Comparison of ENCODE assay signal across 11 cellular contexts in genomic region chr22:28904211-28904808, GRCh38. TPM values are rescaled to one million over a fixed set of nuclear protein-coding genes. Genes with fewer than 3 reads are reported as not detected.
DNase-seq lines count a peak whose midpoint lies in the region; ATAC-seq and TF ChIP-seq lines count a peak whose summit lies in the region.
"Had no signal": no experiment of that assay in that cellular context is flagged by ENCODE, and none has a peak within 500 bp of the region (broad histone marks: within the 10 kb centered on the region; RNA-seq: fewer than 3 reads in every experiment).

No MANE protein-coding gene starts in this region.

- no peak for TF ChIP-seq EP300 in sigmoid colon (IDR thresholded peaks at IDR 0.05)

- H3K4me1 ChIP-seq in H9 (ENCODE audit: insufficient read depth, low read length) (peaks cover 17% of the 10 kb centered on the region; the same call in 1 of the 2 replicates), sigmoid colon (peaks cover 0 to 66% (median 53%) of the 10 kb centered on the region in 4 donors)

- no peaks in the 10 kb centered on the region for H3K23me2 ChIP-seq in H9 (ENCODE audit: insufficient read length, low read depth, low read length, poor library complexity, severe bottlenecking)

- intact Hi-C loops in sigmoid colon (cut with DNase I) = no loop called here

- H3K4me3 Mint-ChIP-seq in H9 (no peak overlapping the region), chondrocyte (ENCODE audit: unreplicated experiment) (no peak overlapping the region)
- H3K4me3 Mint-ChIP-seq: natural killer cell treated with Interleukin-12 subunit alpha and Interleukin-12 subunit beta and Interleukin-15 and Interleukin-18, amount 100 ng/mL, for 72 hours had no signal

- peaks cover 46 to 47% of the 10 kb centered on the region in 2 experiments for H3K4me1 Mint-ChIP-seq in H9
- peaks cover 24% of the 10 kb centered on the region for H3K4me1 Mint-ChIP-seq in chondrocyte (ENCODE audit: low read depth)

- no peak overlapping the region for H2BK120ac ChIP-seq in H9 (ENCODE audit: low read depth, low read length, poor library complexity, severe bottlenecking)

- no peak overlapping the region for H3K18ac ChIP-seq in H9 (ENCODE audit: insufficient read length, low read depth, low read length)

- WGBS in H9 (ENCODE audit: extremely low coverage, insufficient read length, low lambda C conversion rate) = no CpG with 5 or more reads among the region's 7 CpGs
- 20 to 46% methylated on average over 7 of the region's 7 CpGs for WGBS in sigmoid colon, 2 donors

- H3K56ac ChIP-seq in H9 (ENCODE audit: insufficient read length, low read depth, low read length) = no peak overlapping the region

- H2BK5ac ChIP-seq in H9 (ENCODE audit: insufficient read length, low read length) = peak overlapping the region; percentile 3

- H3K4me3 ChIP-seq in sigmoid colon = peak overlapping the region in 1 of 4 donors; percentile 7

- no peak overlapping the region for H2BK12ac ChIP-seq in H9 (ENCODE audit: insufficient read length, low read depth, low read length)

- H4K91ac ChIP-seq in H9 (ENCODE audit: insufficient read length, low read depth, low read length) = no peak overlapping the region

- H4K8ac ChIP-seq in H9 (replicated peaks; ENCODE audit: insufficient read length, low read depth, low read length) = no peak overlapping the region

- TF ChIP-seq CTCF in H9 (conservative IDR thresholded peaks at IDR 0.05) (no peak), chondrocyte (IDR thresholded peaks at IDR 0.05) (no peak), sigmoid colon (IDR thresholded peaks at IDR 0.05) (no peak)

- H3K27me3 ChIP-seq in H9 (ENCODE audit: insufficient read depth, low read length) (no peaks in the 10 kb centered on the region), sigmoid colon (no peaks in the 10 kb centered on the region)

- no peak overlapping the region for H2AK5ac ChIP-seq in H9 (ENCODE audit: insufficient read length, low read length)

- ATAC-seq in HG02610 (IDR thresholded peaks at IDR 0.05; ENCODE audit: unreplicated experiment) = no peak
- no peak for ATAC-seq in HG03108 (IDR thresholded peaks at IDR 0.05; ENCODE audit: unreplicated experiment)
- ATAC-seq: natural killer cell treated with Interleukin-12 subunit alpha and Interleukin-12 subunit beta and Interleukin-15 and Interleukin-18, amount 100 ng/mL, for 72 hours had no signal

- H3K27me3 Mint-ChIP-seq in H9 (ENCODE audit: low read depth) (no peaks in the 10 kb centered on the region), chondrocyte (ENCODE audit: low read depth) (no peaks in the 10 kb centered on the region)

- H3K79me1 ChIP-seq in H9 (ENCODE audit: insufficient read depth, low read depth, low read length, poor library complexity, severe bottlenecking) = peaks cover 16% of the 10 kb centered on the region

- H3K36me3 Mint-ChIP-seq in H9 (ENCODE audit: insufficient read depth in 1 of 3, low read depth in 3 of 3) (peaks cover 0 to 2% (median 0%) of the 10 kb centered on the region in 3 experiments; a peak in 4 of 7 replicates), chondrocyte (ENCODE audit: low read depth) (no peaks in the 10 kb centered on the region)
- H3K36me3 Mint-ChIP-seq: natural killer cell treated with Interleukin-12 subunit alpha and Interleukin-12 subunit beta and Interleukin-15 and Interleukin-18, amount 100 ng/mL, for 72 hours had no signal

- no peaks in the 10 kb centered on the region for H3K36me3 ChIP-seq in sigmoid colon

- no peak overlapping the region for H2AFZ ChIP-seq in H9 (ENCODE audit: low read length)

- H3K9ac ChIP-seq in H9 (ENCODE audit: extremely low read depth, insufficient read length, low read length) = peak overlapping the region; percentile 2

- DNase-seq in H9 (no peak), chondrocyte (ENCODE audit: low spot score) (no peak), iris pigment epithelial cell (ENCODE audit: low read depth) (peak; percentile 63), sigmoid colon (no peak), ACHN (no peak)
- no peak for DNase-seq in activated effector memory CD4-positive, alpha-beta T cell treated with Interleukin-2 at 50 U/mL for 16 hours
- DNase-seq: COR-L47, MV-4-11 had no signal

- in situ Hi-C loops in ACHN (cut with HindIII; ENCODE audit: low pct_ligation_motif_present, low pct_unique_long_range_greater_than_20kb, low sequenced_read_pairs) = no loop called here

- H4K20me1 ChIP-seq in H9 (ENCODE audit: control insufficient read depth, insufficient read depth, insufficient read length) = no peaks in the 10 kb centered on the region

- H4K5ac ChIP-seq in H9 (ENCODE audit: insufficient read length, low read depth, low read length) = no peak overlapping the region

- H3K9me3 ChIP-seq in H9 (ENCODE audit: control insufficient read depth, low read depth, low read length) (no peaks in the 10 kb centered on the region), sigmoid colon (no peaks in the 10 kb centered on the region)

- H2BK15ac ChIP-seq in H9 (ENCODE audit: low read depth, low read length) = no peak overlapping the region

- TF ChIP-seq POLR2A in sigmoid colon (IDR thresholded peaks at IDR 0.05) = no peak

- no peak overlapping the region for H3K4me2 ChIP-seq in H9 (ENCODE audit: insufficient read depth, insufficient read length, low read length)

- no peak overlapping the region for H3K4ac ChIP-seq in H9 (ENCODE audit: low read depth, low read length)

- H3K27ac Mint-ChIP-seq in H9 (peak overlapping the region; percentile 63 to 94 (median 83); a peak in 6 of 7 replicates), chondrocyte (ENCODE audit: unreplicated experiment) (peak overlapping the region; percentile 8)
- H3K27ac Mint-ChIP-seq: natural killer cell treated with Interleukin-12 subunit alpha and Interleukin-12 subunit beta and Interleukin-15 and Interleukin-18, amount 100 ng/mL, for 72 hours had no signal

- no peak overlapping the region for H3K23ac ChIP-seq in H9 (ENCODE audit: insufficient read length, low read depth, low read length)

- peaks cover 47% of the 10 kb centered on the region; the same call in 1 of the 2 replicates for H3K79me2 ChIP-seq in H9 (ENCODE audit: insufficient read depth, low read length)

- peak overlapping the region; percentile 34; the same call in 1 of the 2 replicates for H3K14ac ChIP-seq in H9 (ENCODE audit: insufficient read depth, low read length)

- H3K27ac ChIP-seq in H9 (ENCODE audit: insufficient read length, low read depth, low read length) (no peak overlapping the region), sigmoid colon (peak overlapping the region; percentile 61 to 81 (median 77))

- H3K9me3 Mint-ChIP-seq in H9 (no peaks in the 10 kb centered on the region), chondrocyte (ENCODE audit: low read depth) (no peaks in the 10 kb centered on the region)
- H3K9me3 Mint-ChIP-seq: natural killer cell treated with Interleukin-12 subunit alpha and Interleukin-12 subunit beta and Interleukin-15 and Interleukin-18, amount 100 ng/mL, for 72 hours had no signal

- H2BK20ac ChIP-seq in H9 (ENCODE audit: low read depth, low read length, poor library complexity, severe bottlenecking) = no peak overlapping the region

- no peak overlapping the region for H3T11ph ChIP-seq in H9 (ENCODE audit: low read length)

RNA-seq across cellular contexts. Expression of gene ZNRF3, which starts 20.9 kb away (rescaled TPM):
- 20.5 and 20.6 TPM in 2 replicates for total RNA-seq in H9 (2021)
- 6.7 to 7.7 TPM (median 6.7 TPM) in 3 replicates for total RNA-seq in chondrocyte
- total RNA-seq in sigmoid colon = 10 to 100 TPM in 2 of 4 donors, 1 to 10 TPM in 2; 8.9 to 13.6 (median 9.7) TPM
- 1 to 10 TPM in 1 of 3 donors, under 1 TPM in 2; 0.23 to 3.9 (median 0.60) TPM for polyA plus RNA-seq in sigmoid colon
